Comparison of ENCODE assay signal across 1 cellular context in the genomic region with DNA sequence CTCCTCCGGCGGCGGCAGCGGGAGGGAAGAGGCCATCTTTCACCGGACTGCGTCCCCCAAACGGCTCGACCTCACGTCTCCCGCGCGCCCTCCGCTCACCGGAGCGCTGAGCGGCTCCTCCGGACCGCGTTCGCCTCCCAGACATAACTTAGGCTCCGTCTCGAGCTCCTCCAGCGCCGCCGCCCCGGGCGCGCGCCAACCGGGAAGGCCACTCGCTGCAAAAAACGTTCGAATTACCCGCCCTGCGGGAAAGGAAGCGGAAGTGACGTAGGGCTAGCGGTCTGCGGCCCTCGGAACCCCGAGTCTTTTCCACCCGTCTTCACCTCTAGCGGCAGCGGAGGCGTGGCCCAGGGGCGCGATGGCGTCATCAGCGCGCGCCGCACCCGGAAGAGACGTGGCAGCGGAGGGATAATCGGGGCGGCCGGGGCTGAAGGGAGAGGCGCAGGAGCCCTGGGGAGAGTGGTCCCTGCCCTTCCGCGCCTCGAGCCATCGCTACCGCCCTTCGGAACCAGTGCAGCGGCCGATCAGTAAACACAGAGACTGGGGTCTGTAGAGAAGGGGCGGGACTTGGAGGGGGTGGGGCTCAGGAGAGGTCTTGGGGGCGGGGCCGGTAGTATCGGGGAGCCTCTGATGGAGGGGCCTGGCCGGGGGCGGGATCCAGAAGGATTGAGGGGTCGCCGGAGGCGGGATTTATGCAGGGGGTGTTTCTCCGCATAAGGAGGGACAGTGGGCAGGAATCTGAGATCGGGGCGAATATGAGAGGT.
A peak's percentile ranks its signal among the peaks of the same experiment; 100 is the strongest.
TF ChIP-seq lines count a peak whose summit lies in the region.

A gene with protein sequence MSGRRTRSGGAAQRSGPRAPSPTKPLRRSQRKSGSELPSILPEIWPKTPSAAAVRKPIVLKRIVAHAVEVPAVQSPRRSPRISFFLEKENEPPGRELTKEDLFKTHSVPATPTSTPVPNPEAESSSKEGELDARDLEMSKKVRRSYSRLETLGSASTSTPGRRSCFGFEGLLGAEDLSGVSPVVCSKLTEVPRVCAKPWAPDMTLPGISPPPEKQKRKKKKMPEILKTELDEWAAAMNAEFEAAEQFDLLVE (minus strand): TSS at position 207 of the 764 bp plus-strand sequence. CDS start 62 bp downstream, at position 145.
A gene (plus strand): TSS at position 389 of the 764 bp plus-strand sequence. CDS start 477 bp downstream, outside the sequence.

TF ChIP-seq in K562, 482 proteins besides CTCF, POLR2A, EP300 and RAD21 (continued from another document and continues in another):
- TF ChIP-seq, protein P1, sequence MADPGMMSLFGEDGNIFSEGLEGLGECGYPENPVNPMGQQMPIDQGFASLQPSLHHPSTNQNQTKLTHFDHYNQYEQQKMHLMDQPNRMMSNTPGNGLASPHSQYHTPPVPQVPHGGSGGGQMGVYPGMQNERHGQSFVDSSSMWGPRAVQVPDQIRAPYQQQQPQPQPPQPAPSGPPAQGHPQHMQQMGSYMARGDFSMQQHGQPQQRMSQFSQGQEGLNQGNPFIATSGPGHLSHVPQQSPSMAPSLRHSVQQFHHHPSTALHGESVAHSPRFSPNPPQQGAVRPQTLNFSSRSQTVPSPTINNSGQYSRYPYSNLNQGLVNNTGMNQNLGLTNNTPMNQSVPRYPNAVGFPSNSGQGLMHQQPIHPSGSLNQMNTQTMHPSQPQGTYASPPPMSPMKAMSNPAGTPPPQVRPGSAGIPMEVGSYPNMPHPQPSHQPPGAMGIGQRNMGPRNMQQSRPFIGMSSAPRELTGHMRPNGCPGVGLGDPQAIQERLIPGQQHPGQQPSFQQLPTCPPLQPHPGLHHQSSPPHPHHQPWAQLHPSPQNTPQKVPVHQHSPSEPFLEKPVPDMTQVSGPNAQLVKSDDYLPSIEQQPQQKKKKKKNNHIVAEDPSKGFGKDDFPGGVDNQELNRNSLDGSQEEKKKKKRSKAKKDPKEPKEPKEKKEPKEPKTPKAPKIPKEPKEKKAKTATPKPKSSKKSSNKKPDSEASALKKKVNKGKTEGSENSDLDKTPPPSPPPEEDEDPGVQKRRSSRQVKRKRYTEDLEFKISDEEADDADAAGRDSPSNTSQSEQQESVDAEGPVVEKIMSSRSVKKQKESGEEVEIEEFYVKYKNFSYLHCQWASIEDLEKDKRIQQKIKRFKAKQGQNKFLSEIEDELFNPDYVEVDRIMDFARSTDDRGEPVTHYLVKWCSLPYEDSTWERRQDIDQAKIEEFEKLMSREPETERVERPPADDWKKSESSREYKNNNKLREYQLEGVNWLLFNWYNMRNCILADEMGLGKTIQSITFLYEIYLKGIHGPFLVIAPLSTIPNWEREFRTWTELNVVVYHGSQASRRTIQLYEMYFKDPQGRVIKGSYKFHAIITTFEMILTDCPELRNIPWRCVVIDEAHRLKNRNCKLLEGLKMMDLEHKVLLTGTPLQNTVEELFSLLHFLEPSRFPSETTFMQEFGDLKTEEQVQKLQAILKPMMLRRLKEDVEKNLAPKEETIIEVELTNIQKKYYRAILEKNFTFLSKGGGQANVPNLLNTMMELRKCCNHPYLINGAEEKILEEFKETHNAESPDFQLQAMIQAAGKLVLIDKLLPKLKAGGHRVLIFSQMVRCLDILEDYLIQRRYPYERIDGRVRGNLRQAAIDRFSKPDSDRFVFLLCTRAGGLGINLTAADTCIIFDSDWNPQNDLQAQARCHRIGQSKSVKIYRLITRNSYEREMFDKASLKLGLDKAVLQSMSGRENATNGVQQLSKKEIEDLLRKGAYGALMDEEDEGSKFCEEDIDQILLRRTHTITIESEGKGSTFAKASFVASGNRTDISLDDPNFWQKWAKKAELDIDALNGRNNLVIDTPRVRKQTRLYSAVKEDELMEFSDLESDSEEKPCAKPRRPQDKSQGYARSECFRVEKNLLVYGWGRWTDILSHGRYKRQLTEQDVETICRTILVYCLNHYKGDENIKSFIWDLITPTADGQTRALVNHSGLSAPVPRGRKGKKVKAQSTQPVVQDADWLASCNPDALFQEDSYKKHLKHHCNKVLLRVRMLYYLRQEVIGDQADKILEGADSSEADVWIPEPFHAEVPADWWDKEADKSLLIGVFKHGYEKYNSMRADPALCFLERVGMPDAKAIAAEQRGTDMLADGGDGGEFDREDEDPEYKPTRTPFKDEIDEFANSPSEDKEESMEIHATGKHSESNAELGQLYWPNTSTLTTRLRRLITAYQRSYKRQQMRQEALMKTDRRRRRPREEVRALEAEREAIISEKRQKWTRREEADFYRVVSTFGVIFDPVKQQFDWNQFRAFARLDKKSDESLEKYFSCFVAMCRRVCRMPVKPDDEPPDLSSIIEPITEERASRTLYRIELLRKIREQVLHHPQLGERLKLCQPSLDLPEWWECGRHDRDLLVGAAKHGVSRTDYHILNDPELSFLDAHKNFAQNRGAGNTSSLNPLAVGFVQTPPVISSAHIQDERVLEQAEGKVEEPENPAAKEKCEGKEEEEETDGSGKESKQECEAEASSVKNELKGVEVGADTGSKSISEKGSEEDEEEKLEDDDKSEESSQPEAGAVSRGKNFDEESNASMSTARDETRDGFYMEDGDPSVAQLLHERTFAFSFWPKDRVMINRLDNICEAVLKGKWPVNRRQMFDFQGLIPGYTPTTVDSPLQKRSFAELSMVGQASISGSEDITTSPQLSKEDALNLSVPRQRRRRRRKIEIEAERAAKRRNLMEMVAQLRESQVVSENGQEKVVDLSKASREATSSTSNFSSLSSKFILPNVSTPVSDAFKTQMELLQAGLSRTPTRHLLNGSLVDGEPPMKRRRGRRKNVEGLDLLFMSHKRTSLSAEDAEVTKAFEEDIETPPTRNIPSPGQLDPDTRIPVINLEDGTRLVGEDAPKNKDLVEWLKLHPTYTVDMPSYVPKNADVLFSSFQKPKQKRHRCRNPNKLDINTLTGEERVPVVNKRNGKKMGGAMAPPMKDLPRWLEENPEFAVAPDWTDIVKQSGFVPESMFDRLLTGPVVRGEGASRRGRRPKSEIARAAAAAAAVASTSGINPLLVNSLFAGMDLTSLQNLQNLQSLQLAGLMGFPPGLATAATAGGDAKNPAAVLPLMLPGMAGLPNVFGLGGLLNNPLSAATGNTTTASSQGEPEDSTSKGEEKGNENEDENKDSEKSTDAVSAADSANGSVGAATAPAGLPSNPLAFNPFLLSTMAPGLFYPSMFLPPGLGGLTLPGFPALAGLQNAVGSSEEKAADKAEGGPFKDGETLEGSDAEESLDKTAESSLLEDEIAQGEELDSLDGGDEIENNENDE (IDR thresholded peaks at IDR 0.05; ENCODE audit: low read depth, low read length): no peak
- TF ChIP-seq POLR2B (IDR thresholded peaks at IDR 0.05; ENCODE audit: low read depth, partially characterized antibody) (peak; percentile 82), ZNF24 (IDR thresholded peaks at IDR 0.05) (no peak), NR4A1 (CRISPR knock-in tag; IDR thresholded peaks at IDR 0.05) (no peak), NR4A1 (tag; IDR thresholded peaks at IDR 0.05) (no peak), SOX6 (IDR thresholded peaks at IDR 0.05) (no peak; the same call in 1 of the 2 replicates), ZKSCAN8 (CRISPR knock-in tag; IDR thresholded peaks at IDR 0.05) (no peak), KHSRP (IDR thresholded peaks at IDR 0.05) (peak; percentile 91), ZNF347 (CRISPR knock-in tag; IDR thresholded peaks at IDR 0.05; ENCODE audit: low read depth) (no peak), TAF7 (tag; IDR thresholded peaks at IDR 0.05) (0 out of 2 replicates have a peak, but pooled peaks have one; percentile 10), RB1 (IDR thresholded peaks at IDR 0.05; ENCODE audit: low read depth) (peak; percentile 85), RBM39 (optimal IDR thresholded peaks at IDR 0.05; ENCODE audit: low read depth, low read length) (no peak), BDP1 (IDR thresholded peaks at IDR 0.05; ENCODE audit: insufficient read depth, insufficient read length) (no peak), ZNF354B (CRISPR knock-in tag; IDR thresholded peaks at IDR 0.05) (no peak), ZNF764 (CRISPR knock-in tag; IDR thresholded peaks at IDR 0.05; ENCODE audit: low read depth) (no peak), PRMT5 (CRISPR knock-in tag; IDR thresholded peaks at IDR 0.05) (no peak), ZNF766 (CRISPR knock-in tag; conservative IDR thresholded peaks at IDR 0.05) (no peak), MYBL2 (IDR thresholded peaks at IDR 0.05; ENCODE audit: low read depth) (peak; percentile 91), MYBL2 (CRISPR knock-in tag; IDR thresholded peaks at IDR 0.05; ENCODE audit: borderline replicate concordance) (no peak), ZBTB7A (IDR thresholded peaks at IDR 0.05; ENCODE audit: borderline replicate concordance, control insufficient read depth, low read depth, low read length) (no peak; the same call in none of the 2 replicates), ARID2 (IDR thresholded peaks at IDR 0.05) (no peak), STAT5A (IDR thresholded peaks at IDR 0.05; ENCODE audit: borderline replicate concordance, low read length) (no peak), ZBTB1 (CRISPR knock-in tag; IDR thresholded peaks at IDR 0.05; ENCODE audit: borderline replicate concordance, low read depth) (no peak; the same call in 1 of the 2 replicates)
- TF ChIP-seq, protein P2, sequence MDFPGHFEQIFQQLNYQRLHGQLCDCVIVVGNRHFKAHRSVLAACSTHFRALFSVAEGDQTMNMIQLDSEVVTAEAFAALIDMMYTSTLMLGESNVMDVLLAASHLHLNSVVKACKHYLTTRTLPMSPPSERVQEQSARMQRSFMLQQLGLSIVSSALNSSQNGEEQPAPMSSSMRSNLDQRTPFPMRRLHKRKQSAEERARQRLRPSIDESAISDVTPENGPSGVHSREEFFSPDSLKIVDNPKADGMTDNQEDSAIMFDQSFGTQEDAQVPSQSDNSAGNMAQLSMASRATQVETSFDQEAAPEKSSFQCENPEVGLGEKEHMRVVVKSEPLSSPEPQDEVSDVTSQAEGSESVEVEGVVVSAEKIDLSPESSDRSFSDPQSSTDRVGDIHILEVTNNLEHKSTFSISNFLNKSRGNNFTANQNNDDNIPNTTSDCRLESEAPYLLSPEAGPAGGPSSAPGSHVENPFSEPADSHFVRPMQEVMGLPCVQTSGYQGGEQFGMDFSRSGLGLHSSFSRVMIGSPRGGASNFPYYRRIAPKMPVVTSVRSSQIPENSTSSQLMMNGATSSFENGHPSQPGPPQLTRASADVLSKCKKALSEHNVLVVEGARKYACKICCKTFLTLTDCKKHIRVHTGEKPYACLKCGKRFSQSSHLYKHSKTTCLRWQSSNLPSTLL (IDR thresholded peaks at IDR 0.05): no peak
- TF ChIP-seq, protein P3, sequence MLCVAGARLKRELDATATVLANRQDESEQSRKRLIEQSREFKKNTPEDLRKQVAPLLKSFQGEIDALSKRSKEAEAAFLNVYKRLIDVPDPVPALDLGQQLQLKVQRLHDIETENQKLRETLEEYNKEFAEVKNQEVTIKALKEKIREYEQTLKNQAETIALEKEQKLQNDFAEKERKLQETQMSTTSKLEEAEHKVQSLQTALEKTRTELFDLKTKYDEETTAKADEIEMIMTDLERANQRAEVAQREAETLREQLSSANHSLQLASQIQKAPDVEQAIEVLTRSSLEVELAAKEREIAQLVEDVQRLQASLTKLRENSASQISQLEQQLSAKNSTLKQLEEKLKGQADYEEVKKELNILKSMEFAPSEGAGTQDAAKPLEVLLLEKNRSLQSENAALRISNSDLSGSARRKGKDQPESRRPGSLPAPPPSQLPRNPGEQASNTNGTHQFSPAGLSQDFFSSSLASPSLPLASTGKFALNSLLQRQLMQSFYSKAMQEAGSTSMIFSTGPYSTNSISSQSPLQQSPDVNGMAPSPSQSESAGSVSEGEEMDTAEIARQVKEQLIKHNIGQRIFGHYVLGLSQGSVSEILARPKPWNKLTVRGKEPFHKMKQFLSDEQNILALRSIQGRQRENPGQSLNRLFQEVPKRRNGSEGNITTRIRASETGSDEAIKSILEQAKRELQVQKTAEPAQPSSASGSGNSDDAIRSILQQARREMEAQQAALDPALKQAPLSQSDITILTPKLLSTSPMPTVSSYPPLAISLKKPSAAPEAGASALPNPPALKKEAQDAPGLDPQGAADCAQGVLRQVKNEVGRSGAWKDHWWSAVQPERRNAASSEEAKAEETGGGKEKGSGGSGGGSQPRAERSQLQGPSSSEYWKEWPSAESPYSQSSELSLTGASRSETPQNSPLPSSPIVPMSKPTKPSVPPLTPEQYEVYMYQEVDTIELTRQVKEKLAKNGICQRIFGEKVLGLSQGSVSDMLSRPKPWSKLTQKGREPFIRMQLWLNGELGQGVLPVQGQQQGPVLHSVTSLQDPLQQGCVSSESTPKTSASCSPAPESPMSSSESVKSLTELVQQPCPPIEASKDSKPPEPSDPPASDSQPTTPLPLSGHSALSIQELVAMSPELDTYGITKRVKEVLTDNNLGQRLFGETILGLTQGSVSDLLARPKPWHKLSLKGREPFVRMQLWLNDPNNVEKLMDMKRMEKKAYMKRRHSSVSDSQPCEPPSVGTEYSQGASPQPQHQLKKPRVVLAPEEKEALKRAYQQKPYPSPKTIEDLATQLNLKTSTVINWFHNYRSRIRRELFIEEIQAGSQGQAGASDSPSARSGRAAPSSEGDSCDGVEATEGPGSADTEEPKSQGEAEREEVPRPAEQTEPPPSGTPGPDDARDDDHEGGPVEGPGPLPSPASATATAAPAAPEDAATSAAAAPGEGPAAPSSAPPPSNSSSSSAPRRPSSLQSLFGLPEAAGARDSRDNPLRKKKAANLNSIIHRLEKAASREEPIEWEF (CRISPR knock-in tag; IDR thresholded peaks at IDR 0.05): no peak
- TF ChIP-seq, protein P4, sequence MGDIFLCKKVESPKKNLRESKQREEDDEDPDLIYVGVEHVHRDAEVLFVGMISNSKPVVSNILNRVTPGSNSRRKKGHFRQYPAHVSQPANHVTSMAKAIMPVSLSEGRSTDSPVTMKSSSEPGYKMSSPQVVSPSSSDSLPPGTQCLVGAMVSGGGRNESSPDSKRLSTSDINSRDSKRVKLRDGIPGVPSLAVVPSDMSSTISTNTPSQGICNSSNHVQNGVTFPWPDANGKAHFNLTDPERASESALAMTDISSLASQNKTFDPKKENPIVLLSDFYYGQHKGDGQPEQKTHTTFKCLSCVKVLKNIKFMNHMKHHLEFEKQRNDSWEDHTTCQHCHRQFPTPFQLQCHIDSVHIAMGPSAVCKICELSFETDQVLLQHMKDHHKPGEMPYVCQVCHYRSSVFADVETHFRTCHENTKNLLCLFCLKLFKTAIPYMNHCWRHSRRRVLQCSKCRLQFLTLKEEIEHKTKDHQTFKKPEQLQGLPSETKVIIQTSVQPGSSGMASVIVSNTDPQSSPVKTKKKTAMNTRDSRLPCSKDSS (IDR thresholded peaks at IDR 0.05; ENCODE audit: low read depth, partially characterized antibody): no peak
- TF ChIP-seq, protein P5, sequence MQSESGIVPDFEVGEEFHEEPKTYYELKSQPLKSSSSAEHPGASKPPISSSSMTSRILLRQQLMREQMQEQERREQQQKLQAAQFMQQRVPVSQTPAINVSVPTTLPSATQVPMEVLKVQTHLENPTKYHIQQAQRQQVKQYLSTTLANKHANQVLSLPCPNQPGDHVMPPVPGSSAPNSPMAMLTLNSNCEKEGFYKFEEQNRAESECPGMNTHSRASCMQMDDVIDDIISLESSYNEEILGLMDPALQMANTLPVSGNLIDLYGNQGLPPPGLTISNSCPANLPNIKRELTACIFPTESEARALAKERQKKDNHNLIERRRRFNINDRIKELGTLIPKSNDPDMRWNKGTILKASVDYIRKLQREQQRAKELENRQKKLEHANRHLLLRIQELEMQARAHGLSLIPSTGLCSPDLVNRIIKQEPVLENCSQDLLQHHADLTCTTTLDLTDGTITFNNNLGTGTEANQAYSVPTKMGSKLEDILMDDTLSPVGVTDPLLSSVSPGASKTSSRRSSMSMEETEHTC (IDR thresholded peaks at IDR 0.05): no peak
- TF ChIP-seq, protein P6, sequence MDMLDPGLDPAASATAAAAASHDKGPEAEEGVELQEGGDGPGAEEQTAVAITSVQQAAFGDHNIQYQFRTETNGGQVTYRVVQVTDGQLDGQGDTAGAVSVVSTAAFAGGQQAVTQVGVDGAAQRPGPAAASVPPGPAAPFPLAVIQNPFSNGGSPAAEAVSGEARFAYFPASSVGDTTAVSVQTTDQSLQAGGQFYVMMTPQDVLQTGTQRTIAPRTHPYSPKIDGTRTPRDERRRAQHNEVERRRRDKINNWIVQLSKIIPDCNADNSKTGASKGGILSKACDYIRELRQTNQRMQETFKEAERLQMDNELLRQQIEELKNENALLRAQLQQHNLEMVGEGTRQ (CRISPR knock-in tag; IDR thresholded peaks at IDR 0.05): no peak
